Comparison of ENCODE assay signal across 1 cellular context in the genomic region with DNA sequence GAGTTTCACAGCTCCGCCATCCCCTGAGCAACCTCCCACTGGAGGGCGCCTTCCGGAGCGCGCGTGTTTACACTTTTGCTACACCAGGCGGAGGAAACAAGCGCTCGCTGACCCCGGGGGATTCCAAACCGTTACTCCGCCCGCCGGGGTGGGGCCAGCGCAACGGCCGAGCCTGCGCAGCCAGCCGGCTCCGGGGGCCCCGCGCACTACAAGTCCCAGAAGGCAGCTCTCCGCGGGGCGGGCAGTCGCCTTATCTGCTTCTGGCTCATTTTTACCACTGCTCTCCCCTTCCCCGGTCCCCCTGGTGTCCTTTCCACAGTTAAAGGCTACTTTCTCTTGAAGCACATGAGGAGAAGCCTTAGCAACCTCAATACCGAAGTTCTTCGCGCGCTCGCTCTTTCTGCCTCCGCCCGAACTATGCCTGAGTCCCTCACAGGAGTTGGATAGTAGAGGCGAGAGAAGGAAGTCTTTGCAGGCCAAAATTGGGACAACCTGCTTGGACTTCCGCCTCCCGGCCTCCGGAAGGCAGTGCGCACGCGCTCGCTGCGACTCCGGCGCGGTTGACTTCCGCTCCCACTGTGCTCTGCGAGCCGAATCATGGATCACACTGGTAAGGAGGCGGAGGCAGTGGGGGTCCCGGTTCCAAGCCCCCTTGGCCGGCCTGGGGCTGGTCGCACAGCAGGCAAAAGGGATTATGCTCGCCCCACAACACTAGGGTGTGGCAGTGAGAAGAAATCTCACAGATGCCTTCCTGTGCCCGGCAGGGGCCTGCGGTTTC.
TF ChIP-seq lines count a peak whose summit lies in the region.

A gene with protein sequence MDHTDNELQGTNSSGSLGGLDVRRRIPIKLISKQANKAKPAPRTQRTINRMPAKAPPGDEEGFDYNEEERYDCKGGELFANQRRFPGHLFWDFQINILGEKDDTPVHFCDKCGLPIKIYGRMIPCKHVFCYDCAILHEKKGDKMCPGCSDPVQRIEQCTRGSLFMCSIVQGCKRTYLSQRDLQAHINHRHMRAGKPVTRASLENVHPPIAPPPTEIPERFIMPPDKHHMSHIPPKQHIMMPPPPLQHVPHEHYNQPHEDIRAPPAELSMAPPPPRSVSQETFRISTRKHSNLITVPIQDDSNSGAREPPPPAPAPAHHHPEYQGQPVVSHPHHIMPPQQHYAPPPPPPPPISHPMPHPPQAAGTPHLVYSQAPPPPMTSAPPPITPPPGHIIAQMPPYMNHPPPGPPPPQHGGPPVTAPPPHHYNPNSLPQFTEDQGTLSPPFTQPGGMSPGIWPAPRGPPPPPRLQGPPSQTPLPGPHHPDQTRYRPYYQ (plus strand): TSS at position 576 of the 778 bp plus-strand sequence. CDS start 22 bp downstream, at position 598.

TF ChIP-seq in HCT116, 20 proteins besides CTCF, POLR2A, EP300 and RAD21 (continued from another document):
- TF ChIP-seq, protein P1, sequence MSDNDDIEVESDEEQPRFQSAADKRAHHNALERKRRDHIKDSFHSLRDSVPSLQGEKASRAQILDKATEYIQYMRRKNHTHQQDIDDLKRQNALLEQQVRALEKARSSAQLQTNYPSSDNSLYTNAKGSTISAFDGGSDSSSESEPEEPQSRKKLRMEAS (IDR thresholded peaks at IDR 0.05): peak; percentile 73
- peak; percentile 74; the same call in 1 of the 2 replicates for TF ChIP-seq SP1 (IDR thresholded peaks at IDR 0.05; ENCODE audit: low read depth)
- TF ChIP-seq POLR2AphosphoS5 (IDR thresholded peaks at IDR 0.05; ENCODE audit: low read depth, low read length): peak; percentile 65
- no peak for TF ChIP-seq CEBPB (IDR thresholded peaks at IDR 0.05; ENCODE audit: low read depth)
- peak; percentile 95 for TF ChIP-seq ELF1 (IDR thresholded peaks at IDR 0.05; ENCODE audit: borderline replicate concordance, low read depth)
- peak; percentile 84 for TF ChIP-seq YY1 (IDR thresholded peaks at IDR 0.05; ENCODE audit: extremely low read depth, insufficient replicate concordance, low read depth, low read length)
- peak; percentile 91 for TF ChIP-seq SRF (IDR thresholded peaks at IDR 0.05; ENCODE audit: low read depth)
- TF ChIP-seq, protein P2, sequence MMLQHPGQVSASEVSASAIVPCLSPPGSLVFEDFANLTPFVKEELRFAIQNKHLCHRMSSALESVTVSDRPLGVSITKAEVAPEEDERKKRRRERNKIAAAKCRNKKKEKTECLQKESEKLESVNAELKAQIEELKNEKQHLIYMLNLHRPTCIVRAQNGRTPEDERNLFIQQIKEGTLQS (IDR thresholded peaks at IDR 0.05): no peak
- TF ChIP-seq, protein P3, sequence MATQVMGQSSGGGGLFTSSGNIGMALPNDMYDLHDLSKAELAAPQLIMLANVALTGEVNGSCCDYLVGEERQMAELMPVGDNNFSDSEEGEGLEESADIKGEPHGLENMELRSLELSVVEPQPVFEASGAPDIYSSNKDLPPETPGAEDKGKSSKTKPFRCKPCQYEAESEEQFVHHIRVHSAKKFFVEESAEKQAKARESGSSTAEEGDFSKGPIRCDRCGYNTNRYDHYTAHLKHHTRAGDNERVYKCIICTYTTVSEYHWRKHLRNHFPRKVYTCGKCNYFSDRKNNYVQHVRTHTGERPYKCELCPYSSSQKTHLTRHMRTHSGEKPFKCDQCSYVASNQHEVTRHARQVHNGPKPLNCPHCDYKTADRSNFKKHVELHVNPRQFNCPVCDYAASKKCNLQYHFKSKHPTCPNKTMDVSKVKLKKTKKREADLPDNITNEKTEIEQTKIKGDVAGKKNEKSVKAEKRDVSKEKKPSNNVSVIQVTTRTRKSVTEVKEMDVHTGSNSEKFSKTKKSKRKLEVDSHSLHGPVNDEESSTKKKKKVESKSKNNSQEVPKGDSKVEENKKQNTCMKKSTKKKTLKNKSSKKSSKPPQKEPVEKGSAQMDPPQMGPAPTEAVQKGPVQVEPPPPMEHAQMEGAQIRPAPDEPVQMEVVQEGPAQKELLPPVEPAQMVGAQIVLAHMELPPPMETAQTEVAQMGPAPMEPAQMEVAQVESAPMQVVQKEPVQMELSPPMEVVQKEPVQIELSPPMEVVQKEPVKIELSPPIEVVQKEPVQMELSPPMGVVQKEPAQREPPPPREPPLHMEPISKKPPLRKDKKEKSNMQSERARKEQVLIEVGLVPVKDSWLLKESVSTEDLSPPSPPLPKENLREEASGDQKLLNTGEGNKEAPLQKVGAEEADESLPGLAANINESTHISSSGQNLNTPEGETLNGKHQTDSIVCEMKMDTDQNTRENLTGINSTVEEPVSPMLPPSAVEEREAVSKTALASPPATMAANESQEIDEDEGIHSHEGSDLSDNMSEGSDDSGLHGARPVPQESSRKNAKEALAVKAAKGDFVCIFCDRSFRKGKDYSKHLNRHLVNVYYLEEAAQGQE (IDR thresholded peaks at IDR 0.05; ENCODE audit: low read depth): no peak
